Comparison of ENCODE assay signal across 1 cellular context in the genomic region with DNA sequence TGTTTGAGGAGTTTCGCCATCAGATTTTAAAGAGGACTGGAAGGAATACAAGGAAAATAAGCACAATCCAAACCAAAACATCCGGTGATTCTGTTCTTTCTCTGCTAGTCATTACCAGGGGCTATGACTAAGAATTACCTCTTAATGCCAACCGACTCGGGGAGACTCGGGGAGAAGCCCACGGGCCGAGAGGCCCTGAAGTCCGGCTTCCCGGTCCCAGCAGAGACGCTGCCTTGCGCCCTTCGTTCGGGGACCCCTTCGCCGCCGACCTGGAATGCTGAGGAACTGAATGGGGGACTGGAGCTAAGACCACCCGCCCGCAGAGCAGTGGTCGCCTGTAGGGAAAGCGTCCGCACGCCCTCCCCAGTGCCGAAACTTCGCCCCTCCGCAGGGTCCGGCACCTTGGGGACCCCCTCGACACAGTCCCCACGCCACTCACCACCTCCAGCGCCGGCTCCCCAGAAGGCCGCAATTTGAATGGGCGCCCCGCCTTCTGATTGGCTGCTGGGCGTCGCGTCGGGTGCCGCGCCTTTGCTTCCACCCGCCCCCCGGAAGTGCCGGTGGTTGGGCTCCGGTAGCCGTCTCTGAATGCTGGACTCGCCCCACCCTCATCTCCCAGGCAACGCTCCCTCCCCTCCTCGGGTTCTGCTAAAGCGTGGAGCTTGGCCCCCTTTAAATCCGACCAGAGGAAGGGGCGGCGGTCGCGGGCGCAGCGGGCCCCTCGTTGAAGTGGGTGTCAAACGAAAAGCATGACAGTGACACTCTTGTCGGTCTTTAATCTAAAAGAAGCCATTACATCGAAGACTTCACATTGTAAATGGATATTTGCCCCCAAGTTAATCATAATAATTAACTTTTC.
TF ChIP-seq lines count a peak whose summit lies in the region.

A gene with protein sequence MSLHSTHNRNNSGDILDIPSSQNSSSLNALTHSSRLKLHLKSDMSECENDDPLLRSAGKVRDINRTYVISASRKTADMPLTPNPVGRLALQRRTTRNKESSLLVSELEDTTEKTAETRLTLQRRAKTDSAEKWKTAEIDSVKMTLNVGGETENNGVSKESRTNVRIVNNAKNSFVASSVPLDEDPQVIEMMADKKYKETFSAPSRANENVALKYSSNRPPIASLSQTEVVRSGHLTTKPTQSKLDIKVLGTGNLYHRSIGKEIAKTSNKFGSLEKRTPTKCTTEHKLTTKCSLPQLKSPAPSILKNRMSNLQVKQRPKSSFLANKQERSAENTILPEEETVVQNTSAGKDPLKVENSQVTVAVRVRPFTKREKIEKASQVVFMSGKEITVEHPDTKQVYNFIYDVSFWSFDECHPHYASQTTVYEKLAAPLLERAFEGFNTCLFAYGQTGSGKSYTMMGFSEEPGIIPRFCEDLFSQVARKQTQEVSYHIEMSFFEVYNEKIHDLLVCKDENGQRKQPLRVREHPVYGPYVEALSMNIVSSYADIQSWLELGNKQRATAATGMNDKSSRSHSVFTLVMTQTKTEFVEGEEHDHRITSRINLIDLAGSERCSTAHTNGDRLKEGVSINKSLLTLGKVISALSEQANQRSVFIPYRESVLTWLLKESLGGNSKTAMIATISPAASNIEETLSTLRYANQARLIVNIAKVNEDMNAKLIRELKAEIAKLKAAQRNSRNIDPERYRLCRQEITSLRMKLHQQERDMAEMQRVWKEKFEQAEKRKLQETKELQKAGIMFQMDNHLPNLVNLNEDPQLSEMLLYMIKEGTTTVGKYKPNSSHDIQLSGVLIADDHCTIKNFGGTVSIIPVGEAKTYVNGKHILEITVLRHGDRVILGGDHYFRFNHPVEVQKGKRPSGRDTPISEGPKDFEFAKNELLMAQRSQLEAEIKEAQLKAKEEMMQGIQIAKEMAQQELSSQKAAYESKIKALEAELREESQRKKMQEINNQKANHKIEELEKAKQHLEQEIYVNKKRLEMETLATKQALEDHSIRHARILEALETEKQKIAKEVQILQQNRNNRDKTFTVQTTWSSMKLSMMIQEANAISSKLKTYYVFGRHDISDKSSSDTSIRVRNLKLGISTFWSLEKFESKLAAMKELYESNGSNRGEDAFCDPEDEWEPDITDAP (N-terminal part only) (minus strand): TSS at position 479 of the 859 bp plus-strand sequence. CDS start 2,028 bp downstream, outside the sequence.

TF ChIP-seq in HepG2, 621 proteins besides CTCF, POLR2A, EP300 and RAD21 (continued from another document and continues in another):
- TF ChIP-seq, protein P1, sequence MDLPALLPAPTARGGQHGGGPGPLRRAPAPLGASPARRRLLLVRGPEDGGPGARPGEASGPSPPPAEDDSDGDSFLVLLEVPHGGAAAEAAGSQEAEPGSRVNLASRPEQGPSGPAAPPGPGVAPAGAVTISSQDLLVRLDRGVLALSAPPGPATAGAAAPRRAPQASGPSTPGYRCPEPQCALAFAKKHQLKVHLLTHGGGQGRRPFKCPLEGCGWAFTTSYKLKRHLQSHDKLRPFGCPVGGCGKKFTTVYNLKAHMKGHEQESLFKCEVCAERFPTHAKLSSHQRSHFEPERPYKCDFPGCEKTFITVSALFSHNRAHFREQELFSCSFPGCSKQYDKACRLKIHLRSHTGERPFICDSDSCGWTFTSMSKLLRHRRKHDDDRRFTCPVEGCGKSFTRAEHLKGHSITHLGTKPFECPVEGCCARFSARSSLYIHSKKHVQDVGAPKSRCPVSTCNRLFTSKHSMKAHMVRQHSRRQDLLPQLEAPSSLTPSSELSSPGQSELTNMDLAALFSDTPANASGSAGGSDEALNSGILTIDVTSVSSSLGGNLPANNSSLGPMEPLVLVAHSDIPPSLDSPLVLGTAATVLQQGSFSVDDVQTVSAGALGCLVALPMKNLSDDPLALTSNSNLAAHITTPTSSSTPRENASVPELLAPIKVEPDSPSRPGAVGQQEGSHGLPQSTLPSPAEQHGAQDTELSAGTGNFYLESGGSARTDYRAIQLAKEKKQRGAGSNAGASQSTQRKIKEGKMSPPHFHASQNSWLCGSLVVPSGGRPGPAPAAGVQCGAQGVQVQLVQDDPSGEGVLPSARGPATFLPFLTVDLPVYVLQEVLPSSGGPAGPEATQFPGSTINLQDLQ (CRISPR knock-in tag; IDR thresholded peaks at IDR 0.05): no peak
- TF ChIP-seq RCOR2 (CRISPR knock-in tag; IDR thresholded peaks at IDR 0.05) (no peak), RXRA (CRISPR knock-in tag; IDR thresholded peaks at IDR 0.05) (peak; percentile 48; the same call in 1 of the 2 replicates), KAT2B (IDR thresholded peaks at IDR 0.05; ENCODE audit: borderline replicate concordance, low read depth, low read length) (no peak), RARG (CRISPR knock-in tag; IDR thresholded peaks at IDR 0.05; ENCODE audit: low read depth) (no peak), RAD51 (IDR thresholded peaks at IDR 0.05; ENCODE audit: borderline replicate concordance) (no peak), KLF12 (CRISPR knock-in tag; IDR thresholded peaks at IDR 0.05; ENCODE audit: borderline replicate concordance) (no peak), IKZF1 (IDR thresholded peaks at IDR 0.05) (no peak), ONECUT2 (CRISPR knock-in tag; IDR thresholded peaks at IDR 0.05) (no peak), ZSCAN25 (CRISPR knock-in tag; IDR thresholded peaks at IDR 0.05) (no peak), NR1H2 (CRISPR knock-in tag; IDR thresholded peaks at IDR 0.05; ENCODE audit: borderline replicate concordance, low read depth) (no peak), PHF5A (CRISPR knock-in tag; IDR thresholded peaks at IDR 0.05; ENCODE audit: low read depth, unreplicated experiment) (no peak), HDAC1 (CRISPR knock-in tag; IDR thresholded peaks at IDR 0.05) (peak; percentile 95), ZBTB43 (CRISPR knock-in tag; conservative IDR thresholded peaks at IDR 0.05) (no peak), THAP7 (CRISPR knock-in tag; IDR thresholded peaks at IDR 0.05) (no peak), KLF16 (CRISPR knock-in tag; IDR thresholded peaks at IDR 0.05) (peak in 1 of 2 experiments; percentile 83; a peak in 2 of 4 replicates), TSC22D2 (CRISPR knock-in tag; IDR thresholded peaks at IDR 0.05; ENCODE audit: borderline replicate concordance) (no peak), ZIK1 (CRISPR knock-in tag; IDR thresholded peaks at IDR 0.05; ENCODE audit: borderline replicate concordance, low read depth) (no peak), IKZF4 (CRISPR knock-in tag; IDR thresholded peaks at IDR 0.05; ENCODE audit: borderline replicate concordance, low read depth, not compliant biosample characterization) (no peak), ATM (IDR thresholded peaks at IDR 0.05; ENCODE audit: borderline replicate concordance) (no peak), ZNF30 (CRISPR knock-in tag; IDR thresholded peaks at IDR 0.05) (no peak), GATA4 (IDR thresholded peaks at IDR 0.05; ENCODE audit: borderline replicate concordance, low read depth) (no peak), MED8 (CRISPR knock-in tag; IDR thresholded peaks at IDR 0.05; ENCODE audit: insufficient replicate concordance) (no peak), ZBTB34 (CRISPR knock-in tag; IDR thresholded peaks at IDR 0.05) (no peak), HNRNPH1 (optimal IDR thresholded peaks at IDR 0.05; ENCODE audit: low read depth, low read length) (no peak), ZNF253 (CRISPR knock-in tag; IDR thresholded peaks at IDR 0.05; ENCODE audit: borderline replicate concordance) (no peak), KMT2A (CRISPR knock-in tag; IDR thresholded peaks at IDR 0.05) (peak; percentile 77), NFIC (IDR thresholded peaks at IDR 0.05; ENCODE audit: low read length) (no peak), SMAD9 (CRISPR knock-in tag; IDR thresholded peaks at IDR 0.05) (no peak), MEIS1 (CRISPR knock-in tag; IDR thresholded peaks at IDR 0.05; ENCODE audit: borderline replicate concordance) (peak; percentile 46; the same call in 1 of the 2 replicates), SIN3B (IDR thresholded peaks at IDR 0.05; ENCODE audit: low read length) (peak; percentile 90), AGO2 (optimal IDR thresholded peaks at IDR 0.05; ENCODE audit: low read depth, low read length) (no peak), SUZ12 (IDR thresholded peaks at IDR 0.05; ENCODE audit: low read depth, low read length) (no peak), MTA1 (CRISPR knock-in tag; IDR thresholded peaks at IDR 0.05; ENCODE audit: borderline replicate concordance) (peak; percentile 21; the same call in 1 of the 2 replicates), FOXC1 (CRISPR knock-in tag; IDR thresholded peaks at IDR 0.05; ENCODE audit: borderline replicate concordance) (peak; percentile 61; the same call in 1 of the 2 replicates)
- TF ChIP-seq, protein P2, sequence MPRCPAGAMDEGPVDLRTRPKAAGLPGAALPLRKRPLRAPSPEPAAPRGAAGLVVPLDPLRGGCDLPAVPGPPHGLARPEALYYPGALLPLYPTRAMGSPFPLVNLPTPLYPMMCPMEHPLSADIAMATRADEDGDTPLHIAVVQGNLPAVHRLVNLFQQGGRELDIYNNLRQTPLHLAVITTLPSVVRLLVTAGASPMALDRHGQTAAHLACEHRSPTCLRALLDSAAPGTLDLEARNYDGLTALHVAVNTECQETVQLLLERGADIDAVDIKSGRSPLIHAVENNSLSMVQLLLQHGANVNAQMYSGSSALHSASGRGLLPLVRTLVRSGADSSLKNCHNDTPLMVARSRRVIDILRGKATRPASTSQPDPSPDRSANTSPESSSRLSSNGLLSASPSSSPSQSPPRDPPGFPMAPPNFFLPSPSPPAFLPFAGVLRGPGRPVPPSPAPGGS (CRISPR knock-in tag; IDR thresholded peaks at IDR 0.05): 0 out of 2 replicates have a peak, but pooled peaks have one; percentile 31
- TF ChIP-seq, protein P3, sequence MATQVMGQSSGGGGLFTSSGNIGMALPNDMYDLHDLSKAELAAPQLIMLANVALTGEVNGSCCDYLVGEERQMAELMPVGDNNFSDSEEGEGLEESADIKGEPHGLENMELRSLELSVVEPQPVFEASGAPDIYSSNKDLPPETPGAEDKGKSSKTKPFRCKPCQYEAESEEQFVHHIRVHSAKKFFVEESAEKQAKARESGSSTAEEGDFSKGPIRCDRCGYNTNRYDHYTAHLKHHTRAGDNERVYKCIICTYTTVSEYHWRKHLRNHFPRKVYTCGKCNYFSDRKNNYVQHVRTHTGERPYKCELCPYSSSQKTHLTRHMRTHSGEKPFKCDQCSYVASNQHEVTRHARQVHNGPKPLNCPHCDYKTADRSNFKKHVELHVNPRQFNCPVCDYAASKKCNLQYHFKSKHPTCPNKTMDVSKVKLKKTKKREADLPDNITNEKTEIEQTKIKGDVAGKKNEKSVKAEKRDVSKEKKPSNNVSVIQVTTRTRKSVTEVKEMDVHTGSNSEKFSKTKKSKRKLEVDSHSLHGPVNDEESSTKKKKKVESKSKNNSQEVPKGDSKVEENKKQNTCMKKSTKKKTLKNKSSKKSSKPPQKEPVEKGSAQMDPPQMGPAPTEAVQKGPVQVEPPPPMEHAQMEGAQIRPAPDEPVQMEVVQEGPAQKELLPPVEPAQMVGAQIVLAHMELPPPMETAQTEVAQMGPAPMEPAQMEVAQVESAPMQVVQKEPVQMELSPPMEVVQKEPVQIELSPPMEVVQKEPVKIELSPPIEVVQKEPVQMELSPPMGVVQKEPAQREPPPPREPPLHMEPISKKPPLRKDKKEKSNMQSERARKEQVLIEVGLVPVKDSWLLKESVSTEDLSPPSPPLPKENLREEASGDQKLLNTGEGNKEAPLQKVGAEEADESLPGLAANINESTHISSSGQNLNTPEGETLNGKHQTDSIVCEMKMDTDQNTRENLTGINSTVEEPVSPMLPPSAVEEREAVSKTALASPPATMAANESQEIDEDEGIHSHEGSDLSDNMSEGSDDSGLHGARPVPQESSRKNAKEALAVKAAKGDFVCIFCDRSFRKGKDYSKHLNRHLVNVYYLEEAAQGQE (IDR thresholded peaks at IDR 0.05; ENCODE audit: borderline replicate concordance in 1 of 2, low read depth in 1 of 2, low read length in 2 of 2): no peak
- TF ChIP-seq, protein P4, sequence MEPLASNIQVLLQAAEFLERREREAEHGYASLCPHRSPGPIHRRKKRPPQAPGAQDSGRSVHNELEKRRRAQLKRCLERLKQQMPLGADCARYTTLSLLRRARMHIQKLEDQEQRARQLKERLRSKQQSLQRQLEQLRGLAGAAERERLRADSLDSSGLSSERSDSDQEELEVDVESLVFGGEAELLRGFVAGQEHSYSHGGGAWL (CRISPR knock-in tag; IDR thresholded peaks at IDR 0.05): peak; percentile 81
- TF ChIP-seq, protein P5, sequence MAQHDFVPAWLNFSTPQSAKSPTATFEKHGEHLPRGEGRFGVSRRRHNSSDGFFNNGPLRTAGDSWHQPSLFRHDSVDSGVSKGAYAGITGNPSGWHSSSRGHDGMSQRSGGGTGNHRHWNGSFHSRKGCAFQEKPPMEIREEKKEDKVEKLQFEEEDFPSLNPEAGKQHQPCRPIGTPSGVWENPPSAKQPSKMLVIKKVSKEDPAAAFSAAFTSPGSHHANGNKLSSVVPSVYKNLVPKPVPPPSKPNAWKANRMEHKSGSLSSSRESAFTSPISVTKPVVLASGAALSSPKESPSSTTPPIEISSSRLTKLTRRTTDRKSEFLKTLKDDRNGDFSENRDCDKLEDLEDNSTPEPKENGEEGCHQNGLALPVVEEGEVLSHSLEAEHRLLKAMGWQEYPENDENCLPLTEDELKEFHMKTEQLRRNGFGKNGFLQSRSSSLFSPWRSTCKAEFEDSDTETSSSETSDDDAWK (CRISPR knock-in tag; IDR thresholded peaks at IDR 0.05): no peak
